Comparison of ENCODE assay signal across 8 cellular contexts in the genomic region with DNA sequence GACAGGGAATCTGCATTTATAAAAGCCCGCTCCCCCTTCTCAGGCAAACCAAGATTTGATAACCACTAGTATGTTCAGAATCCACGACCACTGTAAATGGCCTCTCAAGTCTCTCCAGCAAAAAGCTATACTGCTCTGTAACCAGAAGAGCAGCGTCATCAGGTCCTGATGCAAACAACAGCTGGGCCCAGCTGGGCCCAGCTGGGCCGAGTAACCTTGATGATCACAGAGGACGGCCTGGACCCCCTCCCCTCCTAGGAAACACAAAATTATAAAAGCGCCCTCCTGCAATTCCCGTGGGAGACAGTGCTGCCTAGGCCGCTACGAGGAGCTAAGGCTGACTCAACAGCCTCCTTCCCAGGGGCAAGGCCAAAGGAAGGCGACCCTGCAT. TPM values are rescaled to one million over a fixed set of nuclear protein-coding genes. Genes with fewer than 3 reads are reported as not detected.
A peak's percentile ranks its signal among the peaks of the same experiment; 100 is the strongest.
DNase-seq lines count a peak whose midpoint lies in the region; ATAC-seq and TF ChIP-seq lines count a peak whose summit lies in the region.

No MANE protein-coding gene starts in this region.

- H3K4me3 ChIP-seq in skin epidermis: peak overlapping the region; percentile 68 to 95 (median 75)

- peak overlapping the region; percentile 61 to 98 (median 95) for H3K27ac ChIP-seq in skin epidermis

- H3K9me3 ChIP-seq in T-helper 17 cell (ENCODE audit: control insufficient read depth, low read length, poor library complexity, severe bottlenecking): no peaks in the 10 kb centered on the region

- no peak for ATAC-seq in activated CD4-positive, alpha-beta T cell treated with anti-CD3 and anti-CD28 coated beads for 36 hours
- ATAC-seq in T-helper 17 cell: no peak

- peak overlapping the region; percentile 83 for H3K4me3 Mint-ChIP-seq in activated CD4-positive, alpha-beta T cell treated with anti-CD3 and anti-CD28 coated beads for 36 hours
- H3K4me3 Mint-ChIP-seq in T-helper 17 cell: peak overlapping the region; percentile 95
- H3K4me3 Mint-ChIP-seq in glutamatergic neuron (ENCODE audit: unreplicated experiment): peak overlapping the region; percentile 94

- peak overlapping the region; percentile 99 for H3K27ac Mint-ChIP-seq in activated CD4-positive, alpha-beta T cell treated with anti-CD3 and anti-CD28 coated beads for 36 hours
- H3K27ac Mint-ChIP-seq in T-helper 17 cell: peak overlapping the region; percentile 99
- peak overlapping the region; percentile 100 for H3K27ac Mint-ChIP-seq in glutamatergic neuron (ENCODE audit: unreplicated experiment)

- H3K36me3 Mint-ChIP-seq in activated CD4-positive, alpha-beta T cell treated with anti-CD3 and anti-CD28 coated beads for 36 hours (ENCODE audit: low read depth): peaks cover 31% of the 10 kb centered on the region
- H3K36me3 Mint-ChIP-seq in T-helper 17 cell (ENCODE audit: low read depth): peaks cover 10% of the 10 kb centered on the region
- H3K36me3 Mint-ChIP-seq in glutamatergic neuron (ENCODE audit: unreplicated experiment): no peaks in the 10 kb centered on the region

- intact Hi-C loops in activated CD4-positive, alpha-beta T cell treated with anti-CD3 and anti-CD28 coated beads for 36 hours (cut with DNase I, micrococcal nuclease): loop anchor here (1.0 to 2.0 kb wide), 5 partner anchors 12 to 329 kb away; a partner anchor contains a TSS

- CTCF ChIA-PET in activated CD4-positive, alpha-beta T cell treated with anti-CD3 and anti-CD28 coated beads for 36 hours (lab: Charles Lee): interaction anchor here (0.8 to 2.0 kb wide), 3 partner anchors 16 to 71 kb away, joined by 3 to 7 read pairs (median 4); no protein-coding TSS in a partner anchor

- peaks cover 2% of the 10 kb centered on the region for H3K27me3 Mint-ChIP-seq in activated CD4-positive, alpha-beta T cell treated with anti-CD3 and anti-CD28 coated beads for 36 hours
- H3K27me3 Mint-ChIP-seq in T-helper 17 cell (peaks cover 14% of the 10 kb centered on the region), glutamatergic neuron (ENCODE audit: unreplicated experiment) (peaks cover 13% of the 10 kb centered on the region)

- no peaks in the 10 kb centered on the region for H3K9me3 Mint-ChIP-seq in activated CD4-positive, alpha-beta T cell treated with anti-CD3 and anti-CD28 coated beads for 36 hours (ENCODE audit: low read depth)
- H3K9me3 Mint-ChIP-seq in glutamatergic neuron (ENCODE audit: unreplicated experiment): peaks cover 12% of the 10 kb centered on the region

- DNase-seq in activated CD4-positive, alpha-beta T cell treated with anti-CD3 and anti-CD28 coated beads for 36 hours: no peak
- DNase-seq in activated CD4-positive, alpha-beta T cell treated with anti-CD3 and anti-CD28 coated beads for 4 hours: no peak
- DNase-seq in T-helper 17 cell (no peak), glutamatergic neuron (no peak), dermis blood vessel endothelial cell (no peak), NCI-H510A treated with DMSO at 0.1 percent for 48 hours (lab: John Stamatoyannopoulos, UW) (no peak)
- DNase-seq in central memory CD4-positive, alpha-beta T cell: no peak

- POLR2A ChIA-PET in activated CD4-positive, alpha-beta T cell treated with anti-CD3 and anti-CD28 coated beads for 36 hours (lab: Charles Lee): interaction anchor here (1.3 to 1.7 kb wide), 2 partner anchors 13 to 167 kb away, joined by 3 to 12 read pairs; a partner anchor contains a TSS

- TF ChIP-seq CTCF in glutamatergic neuron (IDR thresholded peaks at IDR 0.05; ENCODE audit: partially characterized antibody, unreplicated experiment): no peak

- peaks cover 31% of the 10 kb centered on the region for H3K4me1 Mint-ChIP-seq in activated CD4-positive, alpha-beta T cell treated with anti-CD3 and anti-CD28 coated beads for 36 hours
- peaks cover 28% of the 10 kb centered on the region for H3K4me1 Mint-ChIP-seq in T-helper 17 cell
- peaks cover 31% of the 10 kb centered on the region for H3K4me1 Mint-ChIP-seq in glutamatergic neuron (ENCODE audit: low read depth, unreplicated experiment)

RNA-seq across cellular contexts. Expression of a gene that starts 0.5 kb away (rescaled TPM):
- total RNA-seq in activated CD4-positive, alpha-beta T cell treated with anti-CD3 and anti-CD28 coated beads for 36 hours: 10 to 100 TPM; 21.5 to 23.2 TPM
- total RNA-seq in T-helper 17 cell (10 to 100 TPM in 1 of 2 donors, 1 to 10 TPM in 1; 10.0 to 11.2 TPM), glutamatergic neuron (ENCODE audit: unreplicated experiment) (32.5 TPM), dermis blood vessel endothelial cell (22.3 and 24.8 TPM in 2 replicates)

RNA-seq across cellular contexts. Expression of a gene that starts 12.2 kb away (rescaled TPM):
- total RNA-seq in activated CD4-positive, alpha-beta T cell treated with anti-CD3 and anti-CD28 coated beads for 36 hours: 10 to 100 TPM; 46.0 to 53.9 TPM
- total RNA-seq in T-helper 17 cell (1 to 10 TPM; 3.1 to 4.8 TPM), glutamatergic neuron (ENCODE audit: unreplicated experiment) (0.37 TPM), dermis blood vessel endothelial cell (0.37 and 1.0 TPM in 2 replicates)

Comparison
In these comparisons a context has a peak if more than half of its experiments do, and no peak if none do; other contexts are left out.
1. RNA of a gene that starts 12.2 kb away (total RNA-seq): 46.0 to 53.9 TPM in activated CD4-positive, alpha-beta T cell treated with anti-CD3 and anti-CD28 coated beads for 36 hours; 3.1 to 4.8 TPM in T-helper 17 cell, 0.37 to 1.0 TPM in dermis blood vessel endothelial cell and 0.37 TPM in glutamatergic neuron (single experiment); every median in the first group is over 4 times any median in the second.
2. Peak in every context shown above with its lines, with median percentiles within 50 percentile points of each other: H3K27ac Mint-ChIP-seq and H3K4me3 Mint-ChIP-seq.